ENCODE assay signal across 24 cellular contexts in genomic region chr5:172596638-172597231, GRCh38. TPM values are rescaled to one million over a fixed set of nuclear protein-coding genes. Genes with fewer than 3 reads are reported as not detected.
DNase-seq lines count a peak whose midpoint lies in the region; ATAC-seq, FAIRE-seq and TF ChIP-seq lines count a peak whose summit lies in the region.
"Had no signal": no experiment of that assay in that cellular context is flagged by ENCODE, and none has a peak within 500 bp of the region (broad histone marks: within the 10 kb centered on the region; RNA-seq: fewer than 3 reads in every experiment).

No MANE protein-coding gene starts in this region.

- H3K27ac ChIP-seq in K562 (ENCODE audit: extremely low read depth, low read depth, low read length) (no peak overlapping the region), esophagus muscularis mucosa (replicated peaks in 1 of 4) (no peak overlapping the region)
- no peak overlapping the region for H3K27ac ChIP-seq in naive thymus-derived CD4-positive, alpha-beta T cell (ENCODE audit: low read depth, low read length)
- H3K27ac ChIP-seq: GM23248 had no signal

- no peak for DNase-seq in activated CD8-positive, alpha-beta T cell treated with anti-CD3 and anti-CD28 coated beads, Interleukin-2, amount 10 ng/mL, durations not matched to agents 7 days and 5 days
- DNase-seq in activated CD8-positive, alpha-beta T cell treated with anti-CD3 and anti-CD28 coated beads for 36 hours: no peak
- DNase-seq in K562 (ENCODE audit: extremely low read depth in 1 of 4, low spot score in 3 of 4) (no peak), progenitor cell of endocrine pancreas (ENCODE audit: low spot score, unreplicated experiment) (no peak), esophagus muscularis mucosa (ENCODE audit: extremely low spot score) (no peak), NCI-H1105 (lab: John Stamatoyannopoulos, UW) (no peak)
- no peak for DNase-seq in naive thymus-derived CD4-positive, alpha-beta T cell
- DNase-seq: 8988T; CD4-positive, alpha-beta T cell; GM23248; KG1; MV-4-11; NCI-H1417; NCI-H187 treated with DMSO at 0.1 percent for 48 hours; NCI-H226; NCI-H524 treated with DMSO at 0.1 percent for 48 hours; PC-3; SIG-M5 had no signal

- H3K9me3 ChIP-seq in K562 (replicated peaks; ENCODE audit: control insufficient read depth, insufficient read depth, low read depth, low read length) (no peaks in the 10 kb centered on the region), esophagus muscularis mucosa (no peaks in the 10 kb centered on the region)
- H3K9me3 ChIP-seq in naive thymus-derived CD4-positive, alpha-beta T cell (ENCODE audit: control insufficient read depth in 2 of 3, low read length in 3 of 3): no peaks in the 10 kb centered on the region
- H3K9me3 ChIP-seq: Caco-2 had no signal

- peaks cover 8% of the 10 kb centered on the region; the same call in 1 of the 2 replicates for H4K20me1 ChIP-seq in K562 (replicated peaks; ENCODE audit: control insufficient read depth, insufficient read depth, low read length)

- peak; percentile 8 for ATAC-seq in activated CD8-positive, alpha-beta T cell treated with anti-CD3 and anti-CD28 coated beads, Interleukin-2, amount 10 ng/mL, durations not matched to agents 7 days and 5 days
- no peak for ATAC-seq in activated CD8-positive, alpha-beta T cell treated with anti-CD3 and anti-CD28 coated beads for 36 hours
- no peak for ATAC-seq in K562
- ATAC-seq in naive thymus-derived CD4-positive, alpha-beta T cell: peak; percentile 10
- ATAC-seq in HG03045 (IDR thresholded peaks at IDR 0.05; ENCODE audit: unreplicated experiment): no peak
- ATAC-seq: HCT116, PC-3 had no signal

- in situ Hi-C loops in K562 (cut with MboI): no loop called here

- TF ChIP-seq RAD21 in K562 (CRISPR knock-in tag; conservative IDR thresholded peaks at IDR 0.05 in 1 of 2, IDR thresholded peaks at IDR 0.05 in 1 of 2): no peak

- TF ChIP-seq POLR2A in K562 (conservative IDR thresholded peaks at IDR 0.05) (no peak), esophagus muscularis mucosa (IDR thresholded peaks at IDR 0.05; ENCODE audit: low read depth) (no peak)

- intact Hi-C loops in activated CD8-positive, alpha-beta T cell treated with anti-CD3 and anti-CD28 coated beads for 36 hours (cut with micrococcal nuclease): no loop called here
- intact Hi-C loops in K562 (cut with micrococcal nuclease) (no loop called here), esophagus muscularis mucosa (cut with DNase I) (no loop called here)
- intact Hi-C loops in naive thymus-derived CD4-positive, alpha-beta T cell (cut with micrococcal nuclease): no loop called here

- H3K9me3 Mint-ChIP-seq in activated CD8-positive, alpha-beta T cell treated with anti-CD3 and anti-CD28 coated beads, Interleukin-2, amount 10 ng/mL, durations not matched to agents 7 days and 5 days (ENCODE audit: insufficient read depth): no peaks in the 10 kb centered on the region
- no peaks in the 10 kb centered on the region for H3K9me3 Mint-ChIP-seq in activated CD8-positive, alpha-beta T cell treated with anti-CD3 and anti-CD28 coated beads for 36 hours
- peaks cover 0 to 1% (median 0%) of the 10 kb centered on the region in 11 donors for H3K9me3 Mint-ChIP-seq in naive thymus-derived CD4-positive, alpha-beta T cell
- no peaks in the 10 kb centered on the region for H3K9me3 Mint-ChIP-seq in progenitor cell of endocrine pancreas (ENCODE audit: low read depth)
- H3K9me3 Mint-ChIP-seq: CD4-positive, alpha-beta T cell had no signal

- H3K4me3 ChIP-seq in K562 (no peak overlapping the region), esophagus muscularis mucosa (no peak overlapping the region)
- no peak overlapping the region for H3K4me3 ChIP-seq in naive thymus-derived CD4-positive, alpha-beta T cell (ENCODE audit: low read length)
- H3K4me3 ChIP-seq: GM23248 had no signal

- POLR2A ChIA-PET in activated CD8-positive, alpha-beta T cell treated with anti-CD3 and anti-CD28 coated beads, Interleukin-2, amount 10 ng/mL, durations not matched to agents 7 days and 5 days (lab: Charles Lee): no interaction called here
- POLR2A ChIA-PET in activated CD8-positive, alpha-beta T cell treated with anti-CD3 and anti-CD28 coated beads for 36 hours (lab: Charles Lee): no interaction called here
- POLR2A ChIA-PET in K562 (lab: Yijun Ruan, JAX): no interaction called here
- POLR2A ChIA-PET in naive thymus-derived CD4-positive, alpha-beta T cell (lab: Charles Lee): no interaction called here

- H3K27me3 Mint-ChIP-seq in activated CD8-positive, alpha-beta T cell treated with anti-CD3 and anti-CD28 coated beads, Interleukin-2, amount 10 ng/mL, durations not matched to agents 7 days and 5 days (ENCODE audit: low read depth): peaks cover 3% of the 10 kb centered on the region
- no peaks in the 10 kb centered on the region for H3K27me3 Mint-ChIP-seq in activated CD8-positive, alpha-beta T cell treated with anti-CD3 and anti-CD28 coated beads for 36 hours
- peaks cover 0 to 4% (median 0%) of the 10 kb centered on the region in 5 donors for H3K27me3 Mint-ChIP-seq in naive thymus-derived CD4-positive, alpha-beta T cell
- peaks cover 54% of the 10 kb centered on the region for H3K27me3 Mint-ChIP-seq in progenitor cell of endocrine pancreas
- H3K27me3 Mint-ChIP-seq: CD4-positive, alpha-beta T cell had no signal

- no peaks in the 10 kb centered on the region for H3K9me1 ChIP-seq in K562 (ENCODE audit: control insufficient read depth, insufficient read depth, low read length)

- WGBS in K562 (ENCODE audit: insufficient coverage, low coverage, missing lambda C conversion rate): 37% methylated on average over 2 of the region's 7 CpGs
- WGBS in esophagus muscularis mucosa: 86% methylated on average over 7 of the region's 7 CpGs

- no peak overlapping the region for H3K9ac ChIP-seq in K562 (ENCODE audit: insufficient read depth in 1 of 2, low read depth in 2 of 2, low read length in 2 of 2)
- H3K9ac ChIP-seq: GM23248 had no signal

- no peaks in the 10 kb centered on the region for H3K4me1 ChIP-seq in K562 (replicated peaks in 1 of 2; ENCODE audit: control insufficient read depth in 2 of 2, insufficient read depth in 2 of 2, low read length in 2 of 2)
- no peaks in the 10 kb centered on the region for H3K4me1 ChIP-seq in naive thymus-derived CD4-positive, alpha-beta T cell (ENCODE audit: control insufficient read depth in 2 of 2, insufficient read depth in 2 of 2, low read length in 2 of 2)
- H3K4me1 ChIP-seq in esophagus muscularis mucosa: peaks cover 12 to 27% (median 25%) of the 10 kb centered on the region in 4 donors
- H3K4me1 ChIP-seq: Caco-2 had no signal

- TF ChIP-seq EP300 in K562 (IDR thresholded peaks at IDR 0.05; ENCODE audit: low read length) (no peak), esophagus muscularis mucosa (IDR thresholded peaks at IDR 0.05) (no peak)

- no peak overlapping the region for H2AFZ ChIP-seq in K562 (ENCODE audit: low read depth, low read length)
- H2AFZ ChIP-seq: GM23248 had no signal

- H3K36me3 ChIP-seq in K562 (ENCODE audit: control insufficient read depth, insufficient read depth, low read length) (no peaks in the 10 kb centered on the region), esophagus muscularis mucosa (no peaks in the 10 kb centered on the region)
- H3K36me3 ChIP-seq in naive thymus-derived CD4-positive, alpha-beta T cell (ENCODE audit: control insufficient read depth in 2 of 3, insufficient read depth in 3 of 3, low read length in 3 of 3): no peaks in the 10 kb centered on the region

- BruUV-seq in K562 (replicated peaks; lab: Mats Ljungman, UMichigan): no TSS peak

- no peak overlapping the region for H3K4me3 Mint-ChIP-seq in activated CD8-positive, alpha-beta T cell treated with anti-CD3 and anti-CD28 coated beads, Interleukin-2, amount 10 ng/mL, durations not matched to agents 7 days and 5 days
- no peak overlapping the region for H3K4me3 Mint-ChIP-seq in activated CD8-positive, alpha-beta T cell treated with anti-CD3 and anti-CD28 coated beads for 36 hours
- no peak overlapping the region for H3K4me3 Mint-ChIP-seq in naive thymus-derived CD4-positive, alpha-beta T cell
- H3K4me3 Mint-ChIP-seq in progenitor cell of endocrine pancreas (ENCODE audit: low read depth): no peak overlapping the region
- H3K4me3 Mint-ChIP-seq: B cell; CD4-positive, alpha-beta T cell had no signal

- H3K4me2 ChIP-seq in K562 (ENCODE audit: insufficient read depth, low read length): no peak overlapping the region

- H3K36me3 Mint-ChIP-seq in activated CD8-positive, alpha-beta T cell treated with anti-CD3 and anti-CD28 coated beads, Interleukin-2, amount 10 ng/mL, durations not matched to agents 7 days and 5 days (ENCODE audit: low read depth): no peaks in the 10 kb centered on the region
- no peaks in the 10 kb centered on the region for H3K36me3 Mint-ChIP-seq in activated CD8-positive, alpha-beta T cell treated with anti-CD3 and anti-CD28 coated beads for 36 hours (ENCODE audit: low read depth)
- H3K36me3 Mint-ChIP-seq in naive thymus-derived CD4-positive, alpha-beta T cell: no peaks in the 10 kb centered on the region
- H3K36me3 Mint-ChIP-seq in progenitor cell of endocrine pancreas (ENCODE audit: insufficient read depth): no peaks in the 10 kb centered on the region

- H3K4me1 Mint-ChIP-seq in activated CD8-positive, alpha-beta T cell treated with anti-CD3 and anti-CD28 coated beads, Interleukin-2, amount 10 ng/mL, durations not matched to agents 7 days and 5 days (ENCODE audit: low read depth): no peaks in the 10 kb centered on the region
- H3K4me1 Mint-ChIP-seq in activated CD8-positive, alpha-beta T cell treated with anti-CD3 and anti-CD28 coated beads for 36 hours (ENCODE audit: low read depth): no peaks in the 10 kb centered on the region
- H3K4me1 Mint-ChIP-seq in naive thymus-derived CD4-positive, alpha-beta T cell: no peaks in the 10 kb centered on the region
- peaks cover 4% of the 10 kb centered on the region for H3K4me1 Mint-ChIP-seq in progenitor cell of endocrine pancreas (ENCODE audit: low read depth)
- H3K4me1 Mint-ChIP-seq: B cell had no signal

- TF ChIP-seq CTCF in activated CD8-positive, alpha-beta T cell treated with anti-CD3 and anti-CD28 coated beads for 36 hours (IDR thresholded peaks at IDR 0.05): no peak
- TF ChIP-seq CTCF in K562 (IDR thresholded peaks at IDR 0.05 in 2 of 3, conservative IDR thresholded peaks at IDR 0.05 in 1 of 3; ENCODE audit: insufficient read depth in 2 of 3, low read depth in 1 of 3, low read length in 3 of 3) (no peak), progenitor cell of endocrine pancreas (IDR thresholded peaks at IDR 0.05; ENCODE audit: unreplicated experiment) (no peak), esophagus muscularis mucosa (IDR thresholded peaks at IDR 0.05) (no peak)

- no peaks in the 10 kb centered on the region for H3K79me2 ChIP-seq in K562 (ENCODE audit: control insufficient read depth, insufficient read depth, low read length)

- no peak overlapping the region for H3K27ac Mint-ChIP-seq in activated CD8-positive, alpha-beta T cell treated with anti-CD3 and anti-CD28 coated beads, Interleukin-2, amount 10 ng/mL, durations not matched to agents 7 days and 5 days
- no peak overlapping the region for H3K27ac Mint-ChIP-seq in activated CD8-positive, alpha-beta T cell treated with anti-CD3 and anti-CD28 coated beads for 36 hours
- H3K27ac Mint-ChIP-seq in naive thymus-derived CD4-positive, alpha-beta T cell: peak overlapping the region in 1 of 9 donors; percentile 3
- H3K27ac Mint-ChIP-seq in progenitor cell of endocrine pancreas: peak overlapping the region; percentile 43
- H3K27ac Mint-ChIP-seq: B cell; CD4-positive, alpha-beta T cell had no signal

- H3K27me3 ChIP-seq in K562 (ENCODE audit: control insufficient read depth in 2 of 2, insufficient read depth in 2 of 2, low read length in 2 of 2) (peaks cover 13 to 65% of the 10 kb centered on the region in 2 experiments), esophagus muscularis mucosa (no peaks in the 10 kb centered on the region)
- H3K27me3 ChIP-seq in naive thymus-derived CD4-positive, alpha-beta T cell (ENCODE audit: control insufficient read depth in 2 of 2, insufficient read depth in 2 of 2, low read length in 2 of 2): no peaks in the 10 kb centered on the region

- no peak for FAIRE-seq in K562 (lab: Jason Lieb, UNC)
- FAIRE-seq: G401.6, GM19239 had no signal

- CTCF ChIA-PET in activated CD8-positive, alpha-beta T cell treated with anti-CD3 and anti-CD28 coated beads, Interleukin-2, amount 10 ng/mL, durations not matched to agents 7 days and 5 days (lab: Charles Lee): no interaction called here
- CTCF ChIA-PET in activated CD8-positive, alpha-beta T cell treated with anti-CD3 and anti-CD28 coated beads for 36 hours (lab: Charles Lee): no interaction called here
- CTCF ChIA-PET in K562 (lab: Yijun Ruan, JAX; ENCODE audit: low intra/inter-chr PET ratio): no interaction called here
- CTCF ChIA-PET in naive thymus-derived CD4-positive, alpha-beta T cell (lab: Charles Lee): no interaction called here

RNA-seq across cellular contexts. Expression of gene NEURL1B, which starts 44.3 kb away (rescaled TPM):
- 1 to 10 TPM; 3.9 to 4.2 TPM for total RNA-seq in activated CD8-positive, alpha-beta T cell treated with anti-CD3 and anti-CD28 coated beads, Interleukin-2, amount 10 ng/mL, durations not matched to agents 7 days and 5 days
- under 1 TPM; 0.18 to 0.22 TPM for total RNA-seq in activated CD8-positive, alpha-beta T cell treated with anti-CD3 and anti-CD28 coated beads for 36 hours
- total RNA-seq in K562 (2011; cell fraction: chromatin; rRNA removed; ENCODE audit: low replicate concordance): not detected in 2 replicates
- not detected in 2 replicates for total RNA-seq in K562 (2011; cell fraction: nucleolus; rRNA removed)
- not detected in 2 replicates for total RNA-seq in K562 (2011; cell fraction: nucleoplasm; rRNA removed)
- not detected in 2 replicates for total RNA-seq in K562 (2014; rRNA removed)
- not detected in 2 replicates for total RNA-seq in K562 (2014; rRNA removed; fragmentation: Illumina TruSeq; extraction: Trizol)
- total RNA-seq in K562 (2015; rRNA removed; fragmentation: Illumina TruSeq; extraction: Trizol): not detected in 2 replicates
- total RNA-seq in K562 (2021): 0.04 TPM in 2 replicates
- polyA plus RNA-seq in K562 (2011; rRNA removed): not detected in 2 replicates
- not detected in 2 replicates for polyA plus RNA-seq in K562 (2011; cell fraction: cytosol; rRNA removed)
- not detected in 2 replicates for polyA plus RNA-seq in K562 (2011; cell fraction: nucleus; rRNA removed)
- polyA plus RNA-seq in K562 (2012): not detected in 2 replicates
- not detected in 2 replicates for polyA plus RNA-seq in K562 (2014; fragmentation: Illumina TruSeq; extraction: Trizol)
- polyA plus RNA-seq in K562 (2014; fragmentation: Nextera tagmentation; extraction: Ambion mirVana): not detected
- not detected in 2 replicates for polyA plus RNA-seq in K562 (2014; rRNA removed)
- not detected in 2 replicates for polyA minus RNA-seq in K562 (2011; rRNA and poly(A)+ RNA removed)
- not detected in 2 replicates for polyA minus RNA-seq in K562 (2011; cell fraction: cytosol; rRNA and poly(A)+ RNA removed)
- not detected in 2 replicates for polyA minus RNA-seq in K562 (2011; cell fraction: nucleus; rRNA and poly(A)+ RNA removed)
- 1 to 10 TPM in 1 of 5 experiments, under 1 TPM in 4; 0.05 to 3.4 (median 0.34) TPM for total RNA-seq in naive thymus-derived CD4-positive, alpha-beta T cell
- polyA plus RNA-seq in naive thymus-derived CD4-positive, alpha-beta T cell: under 1 TPM in 1 of 2 donors, not detected in 1; 0.11 TPM
- total RNA-seq in progenitor cell of endocrine pancreas: 4.0 and 4.3 TPM in 2 replicates
- total RNA-seq in esophagus muscularis mucosa: 10 to 100 TPM; 34.1 to 87.1 (median 60.2) TPM

Comparison
In these comparisons a context has a peak if more than half of its experiments do, and no peak if none do; other contexts are left out.
1. ATAC-seq: peak in activated CD8-positive, alpha-beta T cell treated with anti-CD3 and anti-CD28 coated beads, Interleukin-2, amount 10 ng/mL, durations not matched to agents 7 days and 5 days (single experiment) and naive thymus-derived CD4-positive, alpha-beta T cell (single experiment); none in activated CD8-positive, alpha-beta T cell treated with anti-CD3 and anti-CD28 coated beads for 36 hours (single experiment), K562 (single experiment) and HG03045 (single experiment).